22 cellular contexts compared by ENCODE assay signal in genomic region chr17:31627960-31628359, GRCh38.
DNase-seq lines count a peak whose midpoint lies in the region; ATAC-seq and TF ChIP-seq lines count a peak whose summit lies in the region.
"Had no signal": no experiment of that assay in that cellular context is flagged by ENCODE, and none has a peak within 500 bp of the region (broad histone marks: within the 10 kb centered on the region; RNA-seq: fewer than 3 reads in every experiment).

No MANE protein-coding gene starts in this region.

- DNase-seq in AG04449 (ENCODE audit: low read depth, low spot score) (peak; percentile 69), HCEC 1CT (peak; percentile 98), amniotic epithelial cell (ENCODE audit: low read depth) (peak; percentile 64), fibroblast of peridontal ligament (ENCODE audit: extremely low read depth) (peak; percentile 93), AML-193 (lab: John Stamatoyannopoulos, UW) (no peak), DMS79 treated with DMSO at 0.1 percent for 48 hours (lab: John Stamatoyannopoulos, UW) (no peak)
- DNase-seq: activated CD4-positive, alpha-beta memory T cell treated with anti-CD3 and anti-CD28 coated beads for 36 hours; activated naive CD4-positive, alpha-beta T cell treated with anti-CD3 and anti-CD28 coated beads, Interleukin-2, amount 50 U/mL, for 16 hours; activated T-cell treated with anti-CD3 and anti-CD28 coated beads, Interleukin-2, amount 50 U/mL, for 24 hours; effector CD4-positive, alpha-beta T cell; left ventricle myocardium superior; MM.1S; NCI-H345; ovary; right lobe of liver had no signal

- CTCF ChIA-PET in AG04449 (lab: Yijun Ruan, JAX): interaction anchor here (1.0 to 1.7 kb wide), 2 partner anchors 69 to 215 kb away, joined by 3 to 4 read pairs; no protein-coding TSS in a partner anchor

- no peak for TF ChIP-seq CTCF in AG04449 (IDR thresholded peaks at IDR 0.05; ENCODE audit: insufficient read depth, low read length, missing control alignments)

- POLR2A ChIA-PET in AG04449 (lab: Yijun Ruan, JAX): interaction anchor here (0.9 to 1.3 kb wide), 3 partner anchors 18 to 68 kb away, joined by 3 to 4 read pairs (median 3); no protein-coding TSS in a partner anchor

- ATAC-seq in HG02798 (IDR thresholded peaks at IDR 0.05; ENCODE audit: poor library complexity, unreplicated experiment): no peak
- no peak for ATAC-seq in GM21360 (IDR thresholded peaks at IDR 0.05; ENCODE audit: unreplicated experiment)
- ATAC-seq: A549, gastroesophageal sphincter, HCT116, left ventricle myocardium superior, right lobe of liver, Right ventricle myocardium inferior had no signal

- H3K4me3 ChIP-seq in AG04449 (ENCODE audit: low read depth, low read length): no peak overlapping the region
- H3K4me3 ChIP-seq: A549, cardiac muscle cell, gastroesophageal sphincter, ovary, right lobe of liver had no signal

Comparison
In these comparisons a context has a peak if more than half of its experiments do, and no peak if none do; other contexts are left out.
1. DNase-seq: peak in AG04449 (single experiment), HCEC 1CT (single experiment), amniotic epithelial cell (single experiment) and fibroblast of peridontal ligament (single experiment); none in AML-193 (0 of 2) and DMS79 treated with DMSO at 0.1 percent for 48 hours (single experiment).